Comparison of ENCODE assay signal across 12 cellular contexts in the genomic region with DNA sequence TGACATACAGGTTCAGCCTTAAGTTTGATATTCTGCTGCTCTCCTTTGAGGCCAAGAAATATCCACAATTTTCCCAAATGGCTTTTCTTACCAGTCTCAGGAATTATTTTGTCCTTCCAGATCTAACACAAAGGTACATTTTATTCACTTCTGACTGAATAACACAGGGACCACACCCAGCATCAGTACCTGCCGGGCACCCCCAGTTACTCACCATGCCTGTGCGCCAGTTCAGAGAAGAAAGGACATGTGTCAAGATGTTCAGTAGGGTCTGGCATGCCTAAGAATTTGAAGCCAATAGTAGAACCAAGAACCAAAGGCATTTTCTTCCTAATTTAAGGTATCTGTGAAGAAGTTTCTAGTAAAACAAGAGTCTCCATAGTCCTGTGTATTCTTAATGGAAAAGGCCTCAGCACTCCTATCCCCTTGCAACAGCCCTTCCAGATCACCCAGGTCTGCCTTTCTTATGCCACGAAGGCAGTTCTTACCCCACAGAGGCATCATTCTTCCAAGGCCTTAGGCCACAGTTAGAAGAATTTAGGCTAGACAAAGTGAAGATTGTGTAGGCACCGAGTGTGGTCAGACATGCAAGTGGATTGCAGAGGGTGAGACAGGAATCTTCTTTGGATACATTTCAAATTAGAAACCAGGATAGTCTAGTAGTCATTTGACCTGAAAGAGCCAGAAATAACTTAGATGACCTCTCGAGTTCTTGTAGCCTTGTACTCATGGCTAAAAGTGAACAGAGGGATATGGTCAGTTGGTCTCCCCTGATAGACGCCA.
A peak's percentile ranks its signal among the peaks of the same experiment; 100 is the strongest.
DNase-seq lines count a peak whose midpoint lies in the region; ATAC-seq, FAIRE-seq and TF ChIP-seq lines count a peak whose summit lies in the region.
"Had no signal": no experiment of that assay in that cellular context is flagged by ENCODE, and none has a peak within 500 bp of the region (broad histone marks: within the 10 kb centered on the region; RNA-seq: fewer than 3 reads in every experiment).

No MANE protein-coding gene starts in this region.

- H4K5ac ChIP-seq in H1 (ENCODE audit: insufficient read length, low read depth, low read length) = no peak overlapping the region

- no peak for TF ChIP-seq CTCF in CD14-positive monocyte (IDR thresholded peaks at IDR 0.05)
- TF ChIP-seq CTCF in PC-3 (conservative IDR thresholded peaks at IDR 0.05; ENCODE audit: low read depth, low read length) = no peak
- TF ChIP-seq CTCF in H1 (IDR thresholded peaks at IDR 0.05; ENCODE audit: control extremely low read depth in 1 of 3, insufficient read depth in 1 of 3, low read depth in 1 of 3, low read length in 3 of 3) = no peak
- TF ChIP-seq CTCF in ovary (IDR thresholded peaks at IDR 0.05) = no peak
- TF ChIP-seq CTCF in smooth muscle cell (IDR thresholded peaks at IDR 0.05; ENCODE audit: borderline replicate concordance, insufficient read depth, poor library complexity, severe bottlenecking) = no peak

- no peak overlapping the region for H2AK5ac ChIP-seq in H1 (ENCODE audit: low read depth, low read length)

- H3K9me3 ChIP-seq in PC-3 (ENCODE audit: low read length) (no peaks in the 10 kb centered on the region), H1 (ENCODE audit: insufficient read depth in 2 of 2, low read depth in 1 of 2, low read length in 1 of 2) (no peaks in the 10 kb centered on the region), ovary (no peaks in the 10 kb centered on the region), smooth muscle cell (replicated peaks; ENCODE audit: low read depth) (no peaks in the 10 kb centered on the region)
- H3K9me3 ChIP-seq: MG63, uterus had no signal

- H3K4me2 ChIP-seq in PC-3 (ENCODE audit: low read length) (peak overlapping the region; percentile 48), H1 (ENCODE audit: insufficient read depth in 1 of 2, low read depth in 2 of 2, low read length in 2 of 2) (no peak overlapping the region), smooth muscle cell (no peak overlapping the region)

- no peaks in the 10 kb centered on the region for H3K9me2 ChIP-seq in PC-3 (replicated peaks; ENCODE audit: low read length)

- no peak overlapping the region for H2BK5ac ChIP-seq in H1 (ENCODE audit: low read depth, low read length)

- H3K9me3 Mint-ChIP-seq in CD14-positive monocyte = peaks cover 0 to 2% (median 0%) of the 10 kb centered on the region in 7 donors
- H3K9me3 Mint-ChIP-seq in natural killer cell treated with Interleukin-12 subunit alpha and Interleukin-12 subunit beta and Interleukin-15 and Interleukin-18, amount 100 ng/mL, for 72 hours = peaks cover 3% of the 10 kb centered on the region

- H3K27me3 ChIP-seq in PC-3 (ENCODE audit: low read length) = no peaks in the 10 kb centered on the region
- H3K27me3 ChIP-seq in H1 (replicated peaks in 1 of 4; ENCODE audit: control insufficient read depth in 3 of 4, extremely low read depth in 1 of 4, insufficient read depth in 3 of 4, low read length in 3 of 4) = no peaks in the 10 kb centered on the region
- H3K27me3 ChIP-seq in ovary = no peaks in the 10 kb centered on the region
- H3K27me3 ChIP-seq in smooth muscle cell (ENCODE audit: low read depth) = no peaks in the 10 kb centered on the region
- H3K27me3 ChIP-seq: MG63, uterus had no signal

- H2BK12ac ChIP-seq in H1 (ENCODE audit: low read depth, low read length) = no peak overlapping the region

- no peak for FAIRE-seq in H1 (lab: Jason Lieb, UNC)

- no peaks in the 10 kb centered on the region for H3K27me3 Mint-ChIP-seq in CD14-positive monocyte (ENCODE audit: low read depth in 3 of 3)
- H3K27me3 Mint-ChIP-seq in natural killer cell treated with Interleukin-12 subunit alpha and Interleukin-12 subunit beta and Interleukin-15 and Interleukin-18, amount 100 ng/mL, for 72 hours = no peaks in the 10 kb centered on the region

- H3K27ac ChIP-seq in PC-3 (ENCODE audit: low read length) = peak overlapping the region; percentile 95
- H3K27ac ChIP-seq in H1 (ENCODE audit: low read depth, low read length) = no peak overlapping the region
- no peak overlapping the region for H3K27ac ChIP-seq in ovary
- no peak overlapping the region for H3K27ac ChIP-seq in smooth muscle cell (ENCODE audit: low read depth)
- H3K27ac ChIP-seq: uterus had no signal

- no peak overlapping the region; the same call in 1 of the 2 replicates for H2BK15ac ChIP-seq in H1 (ENCODE audit: low read length)

- BruUV-seq in PC-3 (replicated peaks; lab: Mats Ljungman, UMichigan) = no TSS peak

- H3K9ac ChIP-seq in PC-3 (ENCODE audit: low read length) (peak overlapping the region; percentile 85), H1 (replicated peaks in 1 of 4; ENCODE audit: extremely low read depth in 1 of 4, low read depth in 3 of 4, low read length in 3 of 4) (no peak overlapping the region), smooth muscle cell (ENCODE audit: low read depth) (no peak overlapping the region)

- H3K4me1 ChIP-seq in PC-3 (ENCODE audit: insufficient read depth, low read length) (peaks cover 76% of the 10 kb centered on the region), H1 (replicated peaks in 1 of 4; ENCODE audit: control insufficient read depth in 3 of 4, insufficient read depth in 4 of 4, low read length in 3 of 4) (peaks cover 3 to 8% (median 6%) of the 10 kb centered on the region in 4 experiments), ovary (ENCODE audit: insufficient read depth) (no peaks in the 10 kb centered on the region), smooth muscle cell (ENCODE audit: low read depth) (peaks cover 17% of the 10 kb centered on the region)
- H3K4me1 ChIP-seq: uterus had no signal

- H3K79me1 ChIP-seq in H1 (ENCODE audit: low read depth, low read length) = no peaks in the 10 kb centered on the region; the same call in 1 of the 2 replicates

- no peak for TF ChIP-seq RAD21 in H1 (IDR thresholded peaks at IDR 0.05 in 1 of 2, conservative IDR thresholded peaks at IDR 0.05 in 1 of 2; ENCODE audit: low read depth in 2 of 2, low read length in 2 of 2)

- CTCF ChIA-PET in PC-3 (lab: Charles Lee) = no interaction called here
- CTCF ChIA-PET in H1 (lab: Charles Lee; ENCODE audit: partially characterized antibody) = interaction anchor here (0.5 kb wide), 1 partner anchor 13 kb away, joined by 3 read pairs; no protein-coding TSS in a partner anchor

- peaks cover 39% of the 10 kb centered on the region for H3K4me1 Mint-ChIP-seq in CD14-positive monocyte
- peaks cover 72 to 79% of the 10 kb centered on the region in 2 donors for H3K4me1 Mint-ChIP-seq in natural killer cell treated with Interleukin-12 subunit alpha and Interleukin-12 subunit beta and Interleukin-15 and Interleukin-18, amount 100 ng/mL, for 72 hours (ENCODE audit: low read depth in 2 of 2)

- no peak for TF ChIP-seq POLR2A in H1 (IDR thresholded peaks at IDR 0.05; ENCODE audit: control extremely low read depth in 1 of 2, low read depth in 2 of 2, low read length in 2 of 2)
- TF ChIP-seq POLR2A in ovary (IDR thresholded peaks at IDR 0.05) = no peak

- no peaks in the 10 kb centered on the region for H3K23me2 ChIP-seq in H1 (ENCODE audit: low read depth, low read length)

- no peak overlapping the region for H3K14ac ChIP-seq in H1 (ENCODE audit: insufficient read length)

- ATAC-seq in PC-3 = no peak
- no peak for ATAC-seq in natural killer cell treated with Interleukin-12 subunit alpha and Interleukin-12 subunit beta and Interleukin-15 and Interleukin-18, amount 100 ng/mL, for 72 hours

- H4K8ac ChIP-seq in H1 (ENCODE audit: extremely low read depth, insufficient read depth, low read length) = no peak overlapping the region

- WGBS in H1 (ENCODE audit: extremely low coverage in 1 of 2, insufficient coverage in 1 of 2, insufficient read length in 1 of 2, insufficient replicate concordance in 2 of 2, low coverage in 1 of 2, low lambda C conversion rate in 2 of 2, missing lambda C conversion rate in 1 of 2), 2 experiments = 77% methylated on average over 6 of the region's 6 CpGs; no CpG with 5 or more reads in 1 of the 2 experiments
- 75 to 80% (median 80%) methylated on average over 6 of the region's 6 CpGs for WGBS in ovary, 3 donors
- WGBS in smooth muscle cell (ENCODE audit: low lambda C conversion rate) = 71% methylated on average over 6 of the region's 6 CpGs

- H3K79me2 ChIP-seq in PC-3 (ENCODE audit: low read length) (peaks cover 5% of the 10 kb centered on the region; the same call in 1 of the 2 replicates), H1 (ENCODE audit: control insufficient read depth in 1 of 2, insufficient read depth in 2 of 2, low read length in 2 of 2) (no peaks in the 10 kb centered on the region), smooth muscle cell (ENCODE audit: low read depth) (no peaks in the 10 kb centered on the region)

- peaks cover 14% of the 10 kb centered on the region for H3F3A ChIP-seq in PC-3 (ENCODE audit: low read length, unreplicated experiment)
- peaks cover 11% of the 10 kb centered on the region for H3F3A ChIP-seq in smooth muscle cell (ENCODE audit: low read depth)

- POLR2A ChIA-PET in PC-3 (lab: Charles Lee; ENCODE audit: unreplicated experiment) = interaction anchor here (1.0 kb wide), 1 partner anchor 30 kb away, joined by 7 read pairs; no protein-coding TSS in a partner anchor
- POLR2A ChIA-PET in H1 (lab: Charles Lee; ENCODE audit: partially characterized antibody) = no interaction called here

- peak overlapping the region in 5 of 7 donors; percentile 26 to 98 (median 50) for H3K27ac Mint-ChIP-seq in CD14-positive monocyte
- peak overlapping the region; percentile 99 to 100 for H3K27ac Mint-ChIP-seq in natural killer cell treated with Interleukin-12 subunit alpha and Interleukin-12 subunit beta and Interleukin-15 and Interleukin-18, amount 100 ng/mL, for 72 hours

- no peak overlapping the region for H2BK120ac ChIP-seq in H1 (replicated peaks; ENCODE audit: low read depth, low read length)

- H3K36me3 ChIP-seq in PC-3 (ENCODE audit: low read depth, low read length) = no peaks in the 10 kb centered on the region
- no peaks in the 10 kb centered on the region for H3K36me3 ChIP-seq in H1 (ENCODE audit: control insufficient read depth in 2 of 4, insufficient read depth in 4 of 4, low read length in 3 of 4)
- no peaks in the 10 kb centered on the region for H3K36me3 ChIP-seq in ovary
- H3K36me3 ChIP-seq in smooth muscle cell (ENCODE audit: low read depth) = no peaks in the 10 kb centered on the region
- H3K36me3 ChIP-seq: MG63, uterus had no signal

- no peak overlapping the region for H3K4ac ChIP-seq in H1 (replicated peaks; ENCODE audit: insufficient read length, low read depth, low read length)

- 0 out of 2 replicates have a peak overlapping the region, but pooled peaks have one; percentile 52 for H3K18ac ChIP-seq in H1 (ENCODE audit: extremely low read depth, low read length)

- H3K56ac ChIP-seq in H1 (replicated peaks; ENCODE audit: insufficient read length, low read depth, low read length) = no peak overlapping the region

- H2AFZ ChIP-seq in PC-3 (ENCODE audit: low read length) = no peak overlapping the region
- H2AFZ ChIP-seq in H1 (ENCODE audit: low read length) = no peak overlapping the region
- no peak overlapping the region for H2AFZ ChIP-seq in smooth muscle cell (ENCODE audit: low read depth)

- no peaks in the 10 kb centered on the region for H4K20me1 ChIP-seq in PC-3 (ENCODE audit: low read length)
- no peaks in the 10 kb centered on the region for H4K20me1 ChIP-seq in H1 (replicated peaks in 1 of 2; ENCODE audit: control insufficient read depth in 1 of 2, insufficient read depth in 2 of 2, low read length in 2 of 2)
- no peaks in the 10 kb centered on the region for H4K20me1 ChIP-seq in smooth muscle cell (ENCODE audit: low read depth)

- H3K4me3 ChIP-seq in PC-3 (ENCODE audit: low read length) (no peak overlapping the region), H1 (ENCODE audit: extremely low read depth in 1 of 4, insufficient read depth in 2 of 4, low read depth in 3 of 4, low read length in 4 of 4) (no peak overlapping the region), ovary (no peak overlapping the region), smooth muscle cell (no peak overlapping the region)
- H3K4me3 ChIP-seq: MG63, uterus had no signal

- intact Hi-C loops in CD14-positive monocyte (cut with micrococcal nuclease) = no loop called here
- intact Hi-C loops in PC-3 (cut with micrococcal nuclease) = no loop called here
- intact Hi-C loops in ovary (cut with DNase I) = no loop called here

- no peak overlapping the region for H4K91ac ChIP-seq in H1 (replicated peaks; ENCODE audit: insufficient read length, low read length)

- DNase-seq in CD14-positive monocyte (ENCODE audit: low spot score) = no peak
- peak; percentile 54 for DNase-seq in PC-3
- DNase-seq in H1 (ENCODE audit: low read depth in 1 of 2, low spot score in 2 of 2) = no peak
- DNase-seq in natural killer cell treated with Interleukin-12 subunit alpha and Interleukin-12 subunit beta and Interleukin-15 and Interleukin-18, amount 100 ng/mL, for 72 hours (ENCODE audit: low spot score) = peak; percentile 23
- DNase-seq in ovary = no peak
- no peak for DNase-seq in smooth muscle cell (lab: John Stamatoyannopoulos, UW; ENCODE audit: unreplicated experiment)
- no peak for DNase-seq in SW 1271 (lab: John Stamatoyannopoulos, UW)
- no peak for DNase-seq in dermis blood vessel endothelial cell
- DNase-seq: activated CD4-positive, CD25-positive, alpha-beta regulatory T cell; DMS 273 treated with DMSO at 0.1 percent for 48 hours; MG63; uterus had no signal

- TF ChIP-seq EP300 in H1 (IDR thresholded peaks at IDR 0.05; ENCODE audit: borderline replicate concordance in 1 of 2, low read depth in 2 of 2, low read length in 2 of 2) (no peak), ovary (IDR thresholded peaks at IDR 0.05) (no peak)

- no peak overlapping the region for H2BK20ac ChIP-seq in H1 (ENCODE audit: low read length)

- H3K4me3 Mint-ChIP-seq in CD14-positive monocyte = no peak overlapping the region
- H3K4me3 Mint-ChIP-seq in natural killer cell treated with Interleukin-12 subunit alpha and Interleukin-12 subunit beta and Interleukin-15 and Interleukin-18, amount 100 ng/mL, for 72 hours = peak overlapping the region; percentile 50

- H3K36me3 Mint-ChIP-seq in CD14-positive monocyte = peaks cover 16 to 21% of the 10 kb centered on the region in 2 donors
- H3K36me3 Mint-ChIP-seq in natural killer cell treated with Interleukin-12 subunit alpha and Interleukin-12 subunit beta and Interleukin-15 and Interleukin-18, amount 100 ng/mL, for 72 hours = peaks cover 26% of the 10 kb centered on the region

- no peak overlapping the region for H3K23ac ChIP-seq in H1 (ENCODE audit: insufficient read length)

Comparison
In these comparisons a context has a peak if more than half of its experiments do, and no peak if none do; other contexts are left out.
1. DNase-seq: peak in PC-3 (single experiment) and natural killer cell treated with Interleukin-12 subunit alpha and Interleukin-12 subunit beta and Interleukin-15 and Interleukin-18, amount 100 ng/mL, for 72 hours (single experiment); none in CD14-positive monocyte (single experiment), H1 (0 of 2), ovary (0 of 5), smooth muscle cell (single experiment), SW 1271 (0 of 2) and dermis blood vessel endothelial cell (single experiment).